32 cellular contexts compared by ENCODE assay signal in the genomic region with DNA sequence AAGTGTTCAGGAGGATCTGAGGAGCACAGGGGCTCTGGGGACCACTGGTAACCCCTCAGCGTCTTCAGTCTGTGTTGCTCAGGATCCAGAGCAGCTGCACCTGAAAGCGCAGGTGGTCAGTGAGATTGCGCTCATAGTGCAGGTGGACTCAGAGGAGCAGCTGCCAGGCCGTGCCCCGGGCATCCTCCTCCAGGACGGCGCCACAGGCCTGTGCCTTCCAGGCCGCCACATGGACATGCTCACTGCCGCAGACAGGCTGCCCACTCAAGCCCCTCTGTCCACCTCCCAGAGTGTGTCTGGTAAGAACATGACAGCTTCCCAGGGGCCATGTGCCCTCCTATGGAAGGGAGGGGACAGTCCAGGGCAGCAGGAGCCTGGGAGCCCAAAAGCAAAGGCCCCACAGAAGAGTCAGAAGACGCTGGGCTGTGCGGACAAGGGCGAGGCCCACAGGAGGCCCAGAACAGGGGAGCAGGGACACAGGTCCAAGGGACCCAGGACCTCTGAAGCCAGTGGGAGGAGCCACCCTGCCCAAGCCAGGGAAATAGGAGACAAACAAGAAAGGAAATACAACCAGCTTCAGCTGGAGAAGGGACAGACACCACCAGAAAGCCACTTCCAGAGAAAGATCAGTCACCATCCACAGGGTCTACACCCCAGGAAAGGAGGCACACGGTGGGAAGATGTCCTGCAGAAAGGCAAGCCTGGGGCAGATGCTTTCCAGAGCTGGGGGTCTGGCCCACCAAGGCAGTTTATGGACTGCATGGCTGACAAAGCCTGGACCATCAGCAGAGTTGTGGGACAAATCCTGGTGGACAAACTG. TPM values are rescaled to one million over a fixed set of nuclear protein-coding genes. Genes with fewer than 3 reads are reported as not detected.
"Had no signal": no experiment of that assay in that cellular context is flagged by ENCODE, and none has a peak within 500 bp of the region (broad histone marks: within the 10 kb centered on the region; RNA-seq: fewer than 3 reads in every experiment).

No MANE protein-coding gene starts in this region.

- ATAC-seq: activated T-helper 17 cell treated with anti-CD3 and anti-CD28 coated beads, Interleukin-2, amount 50 U/mL, for 72 hours; PC-3; SK-N-SH treated with all-trans-retinoic acid at 6 μM for 48 hours had no signal

- H3K36me3 Mint-ChIP-seq: activated naive CD8-positive, alpha-beta T cell had no signal

- H3K4me3 Mint-ChIP-seq: activated B cell treated with CpG ODN at 0.5 μM for 24 hours; activated CD4-positive, alpha-beta memory T cell treated with anti-CD3 and anti-CD28 coated beads, Interleukin-2, amount 10 ng/mL, durations not matched to agents 7 days and 5 days; activated naive CD4-positive, alpha-beta T cell treated with anti-CD3 and anti-CD28 coated beads for 36 hours; activated naive CD8-positive, alpha-beta T cell; activated T-helper 17 cell treated with anti-CD3 and anti-CD28 coated beads, Interleukin-2, amount 50 U/mL, for 72 hours; T-helper 1 cell treated with Interleukin-12 subunit alpha and Interleukin-12 subunit beta and Interleukin-4 antibody, amounts not matched to agents 30 μg/mL and 1 μg/mL, for 36 hours had no signal

- DNase-seq: activated B cell treated with CpG ODN at 0.5 μM for 24 hours; activated CD4-positive, alpha-beta memory T cell treated with anti-CD3 and anti-CD28 coated beads, Interleukin-2, amount 10 ng/mL, durations not matched to agents 7 days and 5 days; activated CD4-positive, alpha-beta T cell treated with anti-CD3 and anti-CD28 coated beads for 1 hour; activated CD4-positive, alpha-beta T cell treated with anti-CD3 and anti-CD28 coated beads, Interleukin-2, amount 50 U/mL, for 1 hour; activated CD8-positive, alpha-beta memory T cell treated with anti-CD3 and anti-CD28 coated beads, Interleukin-2, amount 50 U/mL, for 4 hours; activated gamma-delta T cell; activated naive CD4-positive, alpha-beta T cell treated with anti-CD3 and anti-CD28 coated beads for 36 hours; activated T-cell treated with anti-CD3 and anti-CD28 coated beads, Interleukin-2, amount 50 U/mL, for 1 hour; brain microvascular endothelial cell; cerebellar nuclear complex; MG63; MV-4-11; NCI-H1092 treated with DMSO at 0.1 percent for 48 hours; NCI-H1417 treated with DMSO at 0.1 percent for 48 hours; NCI-H1694; NCI-H2029; NCI-H2107; NCI-H2171 treated with DMSO at 0.1 percent for 48 hours; NCI-H345; NCI-H510A; NCI-H526 treated with DMSO at 0.1 percent for 48 hours; PC-3; SHP77; SW 1271; T-helper 9 cell had no signal

- H3K9me3 Mint-ChIP-seq: activated B cell treated with CpG ODN at 0.5 μM for 24 hours; activated CD4-positive, alpha-beta memory T cell treated with anti-CD3 and anti-CD28 coated beads, Interleukin-2, amount 10 ng/mL, durations not matched to agents 7 days and 5 days; activated naive CD4-positive, alpha-beta T cell treated with anti-CD3 and anti-CD28 coated beads for 36 hours; activated T-helper 17 cell treated with anti-CD3 and anti-CD28 coated beads, Interleukin-2, amount 50 U/mL, for 72 hours; T-helper 1 cell treated with Interleukin-12 subunit alpha and Interleukin-12 subunit beta and Interleukin-4 antibody, amounts not matched to agents 30 μg/mL and 1 μg/mL, for 36 hours had no signal

- H3K27ac Mint-ChIP-seq: activated B cell treated with CpG ODN at 0.5 μM for 24 hours; activated CD4-positive, alpha-beta memory T cell treated with anti-CD3 and anti-CD28 coated beads, Interleukin-2, amount 10 ng/mL, durations not matched to agents 7 days and 5 days; activated naive CD4-positive, alpha-beta T cell treated with anti-CD3 and anti-CD28 coated beads for 36 hours; activated naive CD8-positive, alpha-beta T cell; activated T-helper 17 cell treated with anti-CD3 and anti-CD28 coated beads, Interleukin-2, amount 50 U/mL, for 72 hours; T-helper 1 cell treated with Interleukin-12 subunit alpha and Interleukin-12 subunit beta and Interleukin-4 antibody, amounts not matched to agents 30 μg/mL and 1 μg/mL, for 36 hours had no signal

- H3K27me3 Mint-ChIP-seq: activated B cell treated with CpG ODN at 0.5 μM for 24 hours; activated naive CD8-positive, alpha-beta T cell had no signal

- H3K4me1 Mint-ChIP-seq: activated B cell treated with CpG ODN at 0.5 μM for 24 hours; activated CD4-positive, alpha-beta memory T cell treated with anti-CD3 and anti-CD28 coated beads, Interleukin-2, amount 10 ng/mL, durations not matched to agents 7 days and 5 days; activated T-helper 17 cell treated with anti-CD3 and anti-CD28 coated beads, Interleukin-2, amount 50 U/mL, for 72 hours had no signal

RNA-seq across cellular contexts. Expression of a gene that starts 5.2 kb away (rescaled TPM):
- total RNA-seq: activated B cell treated with CpG ODN at 0.5 μM for 24 hours; activated CD4-positive, alpha-beta memory T cell treated with anti-CD3 and anti-CD28 coated beads, Interleukin-2, amount 10 ng/mL, durations not matched to agents 7 days and 5 days; activated CD8-positive, alpha-beta memory T cell treated with anti-CD3 and anti-CD28 coated beads for 36 hours; activated naive CD4-positive, alpha-beta T cell treated with anti-CD3 and anti-CD28 coated beads for 36 hours; activated T-helper 17 cell treated with anti-CD3 and anti-CD28 coated beads, Interleukin-2, amount 50 U/mL, for 72 hours; cardiac muscle cell had no signal

RNA-seq across cellular contexts. Expression of a gene that starts 29.9 kb away (rescaled TPM):
- total RNA-seq: activated B cell treated with CpG ODN at 0.5 μM for 24 hours; activated CD4-positive, alpha-beta memory T cell treated with anti-CD3 and anti-CD28 coated beads, Interleukin-2, amount 10 ng/mL, durations not matched to agents 7 days and 5 days; activated CD8-positive, alpha-beta memory T cell treated with anti-CD3 and anti-CD28 coated beads for 36 hours; activated naive CD4-positive, alpha-beta T cell treated with anti-CD3 and anti-CD28 coated beads for 36 hours; cardiac muscle cell; PC-3; SJSA1 had no signal
